Comparison of ENCODE assay signal across 13 cellular contexts in genomic region chr16:12753203-12754023, GRCh38.
"Had no signal": no experiment of that assay in that cellular context is flagged by ENCODE, and none has a peak within 500 bp of the region (broad histone marks: within the 10 kb centered on the region; RNA-seq: fewer than 3 reads in every experiment).

No MANE protein-coding gene starts in this region.

- H3K27me3 ChIP-seq: dorsolateral prefrontal cortex, esophagus squamous epithelium, pancreas had no signal

- H3K27ac ChIP-seq: esophagus squamous epithelium, pancreas had no signal

- H3K36me3 ChIP-seq: esophagus squamous epithelium, pancreas had no signal

- ATAC-seq: activated CD4-positive, CD25-positive, alpha-beta regulatory T cell treated with anti-CD3 and anti-CD28 coated beads, Interleukin-2, amount 50 U/mL, for 24 hours; left cardiac atrium; pancreas had no signal

- H3K27me3 Mint-ChIP-seq: activated naive CD8-positive, alpha-beta T cell treated with anti-CD3 and anti-CD28 coated beads for 36 hours; stimulated activated naive CD8-positive, alpha-beta T cell treated with anti-CD3 and anti-CD28 coated beads, Interleukin-15, Interleukin-2, amounts not matched to agents 100 ng/mL and 50 ng/mL, for 24 hours had no signal

- DNase-seq: activated effector memory CD4-positive, alpha-beta T cell treated with Interleukin-2 at 50 U/mL for 16 hours; activated naive CD8-positive, alpha-beta T cell treated with anti-CD3 and anti-CD28 coated beads for 36 hours; activated T-cell treated with anti-CD3 and anti-CD28 coated beads, Interleukin-2, amount 50 U/mL, for 1 hour; dorsolateral prefrontal cortex; esophagus squamous epithelium; left cardiac atrium; pancreas; stimulated activated CD4-positive, alpha-beta T cell treated with anti-CD3 and anti-CD28 coated beads, Interleukin-4, amount 100 ng/mL, for 1 hour; stimulated activated CD8-positive, alpha-beta memory T cell treated with anti-CD3 and anti-CD28 coated beads, Interleukin-4, amount 100 ng/mL, for 48 hours had no signal

- H3K4me3 Mint-ChIP-seq: activated naive CD8-positive, alpha-beta T cell treated with anti-CD3 and anti-CD28 coated beads for 36 hours; nephron; stimulated activated naive CD8-positive, alpha-beta T cell treated with anti-CD3 and anti-CD28 coated beads, Interleukin-15, Interleukin-2, amounts not matched to agents 100 ng/mL and 50 ng/mL, for 24 hours; T-helper 1 cell treated with Interleukin-12 subunit alpha and Interleukin-12 subunit beta and Interleukin-4 antibody, amounts not matched to agents 30 μg/mL and 1 μg/mL, for 36 hours had no signal

- H3K9me3 Mint-ChIP-seq: nephron; T-helper 1 cell treated with Interleukin-12 subunit alpha and Interleukin-12 subunit beta and Interleukin-4 antibody, amounts not matched to agents 30 μg/mL and 1 μg/mL, for 36 hours had no signal

- H3K9me3 ChIP-seq: esophagus squamous epithelium, pancreas had no signal

- H3K4me1 ChIP-seq: pancreas had no signal

- H3K4me3 ChIP-seq: dorsolateral prefrontal cortex, esophagus squamous epithelium, pancreas had no signal

- H3K27ac Mint-ChIP-seq: activated naive CD8-positive, alpha-beta T cell treated with anti-CD3 and anti-CD28 coated beads for 36 hours; nephron; stimulated activated naive CD8-positive, alpha-beta T cell treated with anti-CD3 and anti-CD28 coated beads, Interleukin-15, Interleukin-2, amounts not matched to agents 100 ng/mL and 50 ng/mL, for 24 hours; T-helper 1 cell treated with Interleukin-12 subunit alpha and Interleukin-12 subunit beta and Interleukin-4 antibody, amounts not matched to agents 30 μg/mL and 1 μg/mL, for 36 hours had no signal
